Comparison of ENCODE assay signal across 1 cellular context in genomic region chr19:35977446-35978222, GRCh38.
TF ChIP-seq lines count a peak whose summit lies in the region.

No MANE protein-coding gene starts in this region.

TF ChIP-seq in HEK293, 187 proteins besides CTCF, POLR2A, EP300 and RAD21 (continued from another document and continues in another):
- TF ChIP-seq PRDM4 (tag by site-specific recombination; IDR thresholded peaks at IDR 0.05) (no peak), ZSCAN30 (tag by site-specific recombination; IDR thresholded peaks at IDR 0.05) (no peak), ZNF366 (tag by site-specific recombination; conservative IDR thresholded peaks at IDR 0.05) (no peak), ZNF169 (tag by site-specific recombination; IDR thresholded peaks at IDR 0.05) (peak; percentile 24; the same call in 1 of the 2 replicates), ZEB2 (tag by site-specific recombination; IDR thresholded peaks at IDR 0.05) (no peak), ZBTB48 (tag by site-specific recombination; IDR thresholded peaks at IDR 0.05) (no peak), ZNF561 (tag by site-specific recombination; IDR thresholded peaks at IDR 0.05; ENCODE audit: borderline replicate concordance) (no peak), ZNF140 (tag by site-specific recombination; IDR thresholded peaks at IDR 0.05) (no peak), ZSCAN16 (tag by site-specific recombination; IDR thresholded peaks at IDR 0.05) (no peak), ZNF311 (tag by site-specific recombination; IDR thresholded peaks at IDR 0.05; ENCODE audit: borderline replicate concordance) (0 out of 2 replicates have a peak, but pooled peaks have one; percentile 68), ZNF239 (tag by site-specific recombination; IDR thresholded peaks at IDR 0.05) (no peak), GLIS1 (tag by site-specific recombination; IDR thresholded peaks at IDR 0.05) (peak; percentile 66), ZNF544 (tag by site-specific recombination; IDR thresholded peaks at IDR 0.05) (0 out of 2 replicates have a peak, but pooled peaks have one; percentile 31), PRDM2 (tag by site-specific recombination; IDR thresholded peaks at IDR 0.05; ENCODE audit: borderline replicate concordance) (0 out of 2 replicates have a peak, but pooled peaks have one; percentile 59), ZNF621 (tag by site-specific recombination; IDR thresholded peaks at IDR 0.05) (peak; percentile 71; the same call in 1 of the 2 replicates), ZBTB11 (tag by site-specific recombination; conservative IDR thresholded peaks at IDR 0.05; ENCODE audit: low read depth) (no peak), ZBTB8A (tag by site-specific recombination; IDR thresholded peaks at IDR 0.05) (peak; percentile 56; the same call in 1 of the 2 replicates), ZNF280C (tag by site-specific recombination; IDR thresholded peaks at IDR 0.05) (no peak), ZBTB26 (tag by site-specific recombination; optimal IDR thresholded peaks at IDR 0.05) (no peak), ZFP69B (tag by site-specific recombination; IDR thresholded peaks at IDR 0.05) (peak; percentile 90), ATF2 (tag by site-specific recombination; IDR thresholded peaks at IDR 0.05; ENCODE audit: low read depth) (no peak), ZNF362 (tag by site-specific recombination; IDR thresholded peaks at IDR 0.05) (no peak), KLF1 (tag by site-specific recombination; IDR thresholded peaks at IDR 0.05) (peak; percentile 37; the same call in 1 of the 2 replicates), ZSCAN4 (tag by site-specific recombination; IDR thresholded peaks at IDR 0.05) (no peak), ZNF791 (tag by site-specific recombination; IDR thresholded peaks at IDR 0.05) (no peak), ZNF10 (tag by site-specific recombination; IDR thresholded peaks at IDR 0.05) (no peak), ZNF692 (tag by site-specific recombination; IDR thresholded peaks at IDR 0.05) (peak; percentile 95), ZIC2 (tag by site-specific recombination; IDR thresholded peaks at IDR 0.05) (peak; percentile 59), ZNF645 (tag by site-specific recombination; IDR thresholded peaks at IDR 0.05) (no peak), PRDM1 (tag by site-specific recombination; IDR thresholded peaks at IDR 0.05) (peak; percentile 55; the same call in 1 of the 2 replicates), GLIS2 (tag by site-specific recombination; IDR thresholded peaks at IDR 0.05) (0 out of 2 replicates have a peak, but pooled peaks have one; percentile 35), FEZF1 (tag by site-specific recombination; IDR thresholded peaks at IDR 0.05) (peak; percentile 32; the same call in 1 of the 2 replicates), ZNF2 (tag by site-specific recombination; IDR thresholded peaks at IDR 0.05) (no peak)
